8 cellular contexts compared by ENCODE assay signal in genomic region chr3:128650096-128651050, GRCh38. TPM values are rescaled to one million over a fixed set of nuclear protein-coding genes. Genes with fewer than 3 reads are reported as not detected.
DNase-seq lines count a peak whose midpoint lies in the region; ATAC-seq, FAIRE-seq and TF ChIP-seq lines count a peak whose summit lies in the region.

TSS of gene RPN1 (minus strand) at chr3:128650818. CDS start at chr3:128650800, 18 bp downstream.

- peak; percentile 83 for ATAC-seq in GM18508 (IDR thresholded peaks at IDR 0.05; ENCODE audit: insufficient read depth, unreplicated experiment)
- peak; percentile 90 for ATAC-seq in HG02981 (IDR thresholded peaks at IDR 0.05; ENCODE audit: unreplicated experiment)
- peak; percentile 99 for ATAC-seq in right cardiac atrium

- H3K4me1 ChIP-seq in ascending aorta (peaks cover 0 to 10% of the 10 kb centered on the region in 2 donors), right cardiac atrium (ENCODE audit: control insufficient read depth, insufficient read depth, low read length) (no peaks in the 10 kb centered on the region)

- H3K4me3 ChIP-seq in ascending aorta (peak within 1 kb of the TSS; percentile 99 to 100), right cardiac atrium (ENCODE audit: low read length) (peak within 1 kb of the TSS; percentile 92)

- peak within 1 kb of the TSS; percentile 83 for H3K4me3 Mint-ChIP-seq in T-helper 2 cell treated with Interferon-gamma antibody and Interleukin-4, amounts not matched to agents 5 μg/mL and 100 μg/mL, for 36 hours

- H3K27me3 Mint-ChIP-seq in T-helper 2 cell treated with Interferon-gamma antibody and Interleukin-4, amounts not matched to agents 5 μg/mL and 100 μg/mL, for 36 hours (ENCODE audit: low read depth): no peaks in the 10 kb centered on the region

- DNase-seq in NCI-H2029 (lab: John Stamatoyannopoulos, UW): peak; percentile 91
- peak; percentile 93 for DNase-seq in T-helper 2 cell treated with Interferon-gamma antibody and Interleukin-4, amounts not matched to agents 5 μg/mL and 100 μg/mL, for 36 hours (ENCODE audit: low spot score)
- peak; percentile 87 to 98 for DNase-seq in ascending aorta (ENCODE audit: low spot score in 2 of 2)
- DNase-seq in right cardiac atrium: peak; percentile 98 to 99 (median 98)
- DNase-seq in pulmonary artery endothelial cell (ENCODE audit: low read depth, low spot score): peak; percentile 90
- DNase-seq in urothelium cell line (ENCODE audit: low spot score): peak; percentile 94

- H3K36me3 ChIP-seq in ascending aorta: no peaks in the 10 kb centered on the region

- H3K27ac Mint-ChIP-seq in T-helper 2 cell treated with Interferon-gamma antibody and Interleukin-4, amounts not matched to agents 5 μg/mL and 100 μg/mL, for 36 hours: peak within 1 kb of the TSS; percentile 91

- FAIRE-seq in urothelium cell line (lab: Jason Lieb, UNC): no peak

- WGBS in right cardiac atrium: under 1% methylated on average over 96 of the region's 96 CpGs

- H3K9me3 ChIP-seq in ascending aorta (no peaks in the 10 kb centered on the region), right cardiac atrium (ENCODE audit: control insufficient read depth, low read length) (no peaks in the 10 kb centered on the region)

- H3K27me3 ChIP-seq in ascending aorta: no peaks in the 10 kb centered on the region
- no peaks in the 10 kb centered on the region for H3K27me3 ChIP-seq in right cardiac atrium (ENCODE audit: control insufficient read depth, insufficient read depth)

- H3K36me3 Mint-ChIP-seq in T-helper 2 cell treated with Interferon-gamma antibody and Interleukin-4, amounts not matched to agents 5 μg/mL and 100 μg/mL, for 36 hours (ENCODE audit: low read depth): peaks cover 11% of the 10 kb centered on the region

- intact Hi-C loops in ascending aorta (cut with DNase I): loop anchor here (1.0 kb wide), 4 partner anchors 30 to 229 kb away; partner anchors contain the start of genes ACAD9 and RAB7A
- intact Hi-C loops in right cardiac atrium (cut with DNase I): no loop called here

- peak within 1 kb of the TSS; percentile 96 to 99 for H3K27ac ChIP-seq in ascending aorta
- H3K27ac ChIP-seq in right cardiac atrium (ENCODE audit: low read length): peak within 1 kb of the TSS; percentile 95

- peaks cover 25% of the 10 kb centered on the region for H3K4me1 Mint-ChIP-seq in T-helper 2 cell treated with Interferon-gamma antibody and Interleukin-4, amounts not matched to agents 5 μg/mL and 100 μg/mL, for 36 hours (ENCODE audit: low read depth)

- TF ChIP-seq CTCF in ascending aorta (IDR thresholded peaks at IDR 0.05): no peak

- no peaks in the 10 kb centered on the region for H3K9me3 Mint-ChIP-seq in T-helper 2 cell treated with Interferon-gamma antibody and Interleukin-4, amounts not matched to agents 5 μg/mL and 100 μg/mL, for 36 hours

RNA-seq across cellular contexts. Expression of gene RPN1, which starts in this region (rescaled TPM):
- total RNA-seq in ascending aorta: 226 TPM
- 100 to 1,000 TPM in 3 of 4 donors, 10 to 100 TPM in 1; 85.1 to 164 (median 120) TPM for total RNA-seq in right cardiac atrium
- polyA plus RNA-seq in right cardiac atrium: 96.5 TPM
- 583 and 745 TPM in 2 replicates for total RNA-seq in pulmonary artery endothelial cell

Comparison
In these comparisons a context has a peak if more than half of its experiments do, and no peak if none do; other contexts are left out.
1. Peak in every context shown above with its lines: DNase-seq, ATAC-seq, H3K4me3 ChIP-seq and H3K27ac ChIP-seq.